1 cellular context compared by ENCODE assay signal in genomic region chr14:75293920-75294648, GRCh38.
TF ChIP-seq lines count a peak whose summit lies in the region.

No MANE protein-coding gene starts in this region.

TF ChIP-seq in HepG2, 621 proteins besides CTCF, POLR2A, EP300 and RAD21 (continued from another document and continues in another):
- TF ChIP-seq ZNF710 (CRISPR knock-in tag; IDR thresholded peaks at IDR 0.05; ENCODE audit: borderline replicate concordance) = peak; percentile 30; the same call in 1 of the 2 replicates
- no peak for TF ChIP-seq SNAPC5 (CRISPR knock-in tag; IDR thresholded peaks at IDR 0.05; ENCODE audit: borderline replicate concordance)
- TF ChIP-seq SALL2 (CRISPR knock-in tag; IDR thresholded peaks at IDR 0.05) = 0 out of 2 replicates have a peak, but pooled peaks have one; percentile 33
- TF ChIP-seq HIVEP1 (CRISPR knock-in tag; IDR thresholded peaks at IDR 0.05) = no peak
- peak; percentile 69 for TF ChIP-seq POLR2G (IDR thresholded peaks at IDR 0.05; ENCODE audit: low read depth, low read length)
- 0 out of 2 replicates have a peak, but pooled peaks have one; percentile 52 for TF ChIP-seq ZNF317 (CRISPR knock-in tag; IDR thresholded peaks at IDR 0.05)
- TF ChIP-seq ZNF292 (CRISPR knock-in tag; IDR thresholded peaks at IDR 0.05; ENCODE audit: borderline replicate concordance, low read depth) = no peak
- peak; percentile 24; the same call in 1 of the 2 replicates for TF ChIP-seq ZFP37 (CRISPR knock-in tag; IDR thresholded peaks at IDR 0.05; ENCODE audit: borderline replicate concordance)
- TF ChIP-seq ZNF333 (CRISPR knock-in tag; IDR thresholded peaks at IDR 0.05; ENCODE audit: borderline replicate concordance) = no peak
- peak; percentile 95 for TF ChIP-seq FOXJ3 (CRISPR knock-in tag; IDR thresholded peaks at IDR 0.05; ENCODE audit: borderline replicate concordance)
- TF ChIP-seq FUBP1 (CRISPR knock-in tag; IDR thresholded peaks at IDR 0.05; ENCODE audit: borderline replicate concordance) = no peak
- TF ChIP-seq NFE2L2 (IDR thresholded peaks at IDR 0.05; ENCODE audit: low read length) = no peak
- peak; percentile 41; the same call in 1 of the 2 replicates for TF ChIP-seq FOXP4 (CRISPR knock-in tag; IDR thresholded peaks at IDR 0.05)
- no peak for TF ChIP-seq ZNF17 (CRISPR knock-in tag; IDR thresholded peaks at IDR 0.05)
- TF ChIP-seq ZNF724P (CRISPR knock-in tag; IDR thresholded peaks at IDR 0.05; ENCODE audit: borderline replicate concordance) = no peak
- TF ChIP-seq ZBTB7B (CRISPR knock-in tag; IDR thresholded peaks at IDR 0.05) = peak; percentile 70; the same call in 1 of the 2 replicates
- no peak for TF ChIP-seq CAMTA2 (CRISPR knock-in tag; IDR thresholded peaks at IDR 0.05; ENCODE audit: borderline replicate concordance)
- peak; percentile 54; the same call in 1 of the 2 replicates for TF ChIP-seq ZBTB34 (CRISPR knock-in tag; IDR thresholded peaks at IDR 0.05)
- 0 out of 2 replicates have a peak, but pooled peaks have one; percentile 47 for TF ChIP-seq ZNF569 (CRISPR knock-in tag; IDR thresholded peaks at IDR 0.05; ENCODE audit: borderline replicate concordance)
- TF ChIP-seq HNF1B (CRISPR knock-in tag; IDR thresholded peaks at IDR 0.05) = peak; percentile 28; the same call in 1 of the 2 replicates
- TF ChIP-seq HNRNPH1 (optimal IDR thresholded peaks at IDR 0.05; ENCODE audit: low read depth, low read length) = peak; percentile 52
- peak; percentile 71; the same call in 1 of the 2 replicates for TF ChIP-seq ZNF605 (CRISPR knock-in tag; IDR thresholded peaks at IDR 0.05)
- peak; percentile 40; the same call in 1 of the 2 replicates for TF ChIP-seq ELF3 (CRISPR knock-in tag; IDR thresholded peaks at IDR 0.05)
- peak; percentile 9; the same call in 1 of the 2 replicates for TF ChIP-seq ZBTB38 (CRISPR knock-in tag; IDR thresholded peaks at IDR 0.05)
- peak; percentile 70; the same call in 1 of the 2 replicates for TF ChIP-seq THRA (CRISPR knock-in tag; IDR thresholded peaks at IDR 0.05; ENCODE audit: borderline replicate concordance)
- TF ChIP-seq ZNF337 (CRISPR knock-in tag; IDR thresholded peaks at IDR 0.05; ENCODE audit: borderline replicate concordance, low read depth) = no peak
- TF ChIP-seq ZNF143 (CRISPR knock-in tag; IDR thresholded peaks at IDR 0.05) = peak; percentile 46; the same call in 1 of the 2 replicates
- TF ChIP-seq MIXL1 (CRISPR knock-in tag; IDR thresholded peaks at IDR 0.05) = 0 out of 2 replicates have a peak, but pooled peaks have one; percentile 16
- TF ChIP-seq ZFX (CRISPR knock-in tag; IDR thresholded peaks at IDR 0.05; ENCODE audit: low read depth) = peak; percentile 85
- no peak for TF ChIP-seq TOE1 (CRISPR knock-in tag; IDR thresholded peaks at IDR 0.05)
- no peak; the same call in 1 of the 2 replicates for TF ChIP-seq ZMAT3 (CRISPR knock-in tag; conservative IDR thresholded peaks at IDR 0.05)
- 0 out of 2 replicates have a peak, but pooled peaks have one; percentile 57 for TF ChIP-seq SMYD3 (CRISPR knock-in tag; IDR thresholded peaks at IDR 0.05)
- no peak for TF ChIP-seq PLRG1 (conservative IDR thresholded peaks at IDR 0.05)
- 0 out of 2 replicates have a peak, but pooled peaks have one; percentile 32 for TF ChIP-seq HNRNPL (IDR thresholded peaks at IDR 0.05; ENCODE audit: low read depth, low read length)
- TF ChIP-seq THAP11 (CRISPR knock-in tag; IDR thresholded peaks at IDR 0.05) = 0 out of 2 replicates have a peak, but pooled peaks have one; percentile 51
- peak; percentile 80 for TF ChIP-seq SALL1 (CRISPR knock-in tag; IDR thresholded peaks at IDR 0.05)
- TF ChIP-seq AHDC1 (CRISPR knock-in tag; IDR thresholded peaks at IDR 0.05; ENCODE audit: borderline replicate concordance) = no peak
- no peak for TF ChIP-seq THYN1 (CRISPR knock-in tag; IDR thresholded peaks at IDR 0.05; ENCODE audit: borderline replicate concordance, low read depth)
- TF ChIP-seq HDAC2 (CRISPR knock-in tag; IDR thresholded peaks at IDR 0.05) = peak; percentile 70
- 0 out of 2 replicates have a peak, but pooled peaks have one; percentile 36 for TF ChIP-seq ZNF547 (CRISPR knock-in tag; IDR thresholded peaks at IDR 0.05)
- peak; percentile 79 for TF ChIP-seq TARDBP (CRISPR knock-in tag; IDR thresholded peaks at IDR 0.05)
- TF ChIP-seq MEF2D (CRISPR knock-in tag; IDR thresholded peaks at IDR 0.05) = 0 out of 2 replicates have a peak, but pooled peaks have one; percentile 40
- no peak for TF ChIP-seq ZNF512B (CRISPR knock-in tag; IDR thresholded peaks at IDR 0.05; ENCODE audit: borderline replicate concordance)
